ENCODE assay signal across 17 cellular contexts in genomic region chr3:34256021-34256420, GRCh38.
A peak's percentile ranks its signal among the peaks of the same experiment; 100 is the strongest.
DNase-seq lines count a peak whose midpoint lies in the region; ATAC-seq lines count a peak whose summit lies in the region.
"Had no signal": no experiment of that assay in that cellular context is flagged by ENCODE, and none has a peak within 500 bp of the region (broad histone marks: within the 10 kb centered on the region; RNA-seq: fewer than 3 reads in every experiment).

No MANE protein-coding gene starts in this region.

- intact Hi-C loops in left colon (cut with DNase I, micrococcal nuclease): no loop called here

- ATAC-seq in left colon (peak; percentile 76), HG02884 (IDR thresholded peaks at IDR 0.05; ENCODE audit: unreplicated experiment) (no peak)

- DNase-seq in NCI-H1417 (lab: John Stamatoyannopoulos, UW) (peak; percentile 37 to 72 (median 60)), NCI-H1417 treated with DMSO at 0.1 percent for 48 hours (lab: John Stamatoyannopoulos, UW) (no peak), NCI-H69 (lab: John Stamatoyannopoulos, UW) (peak; percentile 95), left colon (no peak), SK-N-DZ (ENCODE audit: low spot score) (no peak), GM19240 (ENCODE audit: insufficient read length, low spot score) (no peak), putamen (ENCODE audit: low spot score) (no peak)
- DNase-seq: activated CD4-positive, CD25-positive, alpha-beta regulatory T cell; activated gamma-delta T cell; cerebellar nuclear complex; DMS53; foreskin fibroblast; NCI-H1048; NK-92 treated with Interleukin-12 subunit alpha and Interleukin-12 subunit beta, amount 100 ng/mL, for 24 hours; ovary; stimulated activated CD4-positive, alpha-beta T cell treated with anti-CD3 and anti-CD28 coated beads, Interleukin-4, amount 100 ng/mL, for 4 hours had no signal

Comparison
In these comparisons a context has a peak if more than half of its experiments do, and no peak if none do; other contexts are left out.
1. DNase-seq: peak in NCI-H1417 (3 of 3) and NCI-H69 (single experiment); none in NCI-H1417 treated with DMSO at 0.1 percent for 48 hours (single experiment), left colon (0 of 2), SK-N-DZ (single experiment), GM19240 (single experiment) and putamen (single experiment).